16 cellular contexts compared by ENCODE assay signal in genomic region chr6:137802408-137803182, GRCh38.
DNase-seq lines count a peak whose midpoint lies in the region; ATAC-seq and TF ChIP-seq lines count a peak whose summit lies in the region.
"Had no signal": no experiment of that assay in that cellular context is flagged by ENCODE, and none has a peak within 500 bp of the region (broad histone marks: within the 10 kb centered on the region; RNA-seq: fewer than 3 reads in every experiment).

No MANE protein-coding gene starts in this region.

- no peak overlapping the region for H4K5ac ChIP-seq in mesendoderm (ENCODE audit: low read length)

- H3K27me3 ChIP-seq in cardiac muscle cell: no peaks in the 10 kb centered on the region
- H3K27me3 ChIP-seq in esophagus muscularis mucosa: no peaks in the 10 kb centered on the region
- H3K27me3 ChIP-seq in mesendoderm (ENCODE audit: insufficient read depth, low read length, poor library complexity): no peaks in the 10 kb centered on the region
- no peaks in the 10 kb centered on the region for H3K27me3 ChIP-seq in uterus
- H3K27me3 ChIP-seq: BLaER1 had no signal

- TF ChIP-seq POLR2A in esophagus muscularis mucosa (IDR thresholded peaks at IDR 0.05; ENCODE audit: low read depth): no peak
- TF ChIP-seq POLR2A in uterus (IDR thresholded peaks at IDR 0.05): no peak

- H2BK5ac ChIP-seq in mesendoderm (ENCODE audit: low read length): no peak overlapping the region

- H3K36me3 ChIP-seq in cardiac muscle cell (no peaks in the 10 kb centered on the region), esophagus muscularis mucosa (no peaks in the 10 kb centered on the region), mesendoderm (ENCODE audit: control insufficient read depth, insufficient read depth, low read length) (no peaks in the 10 kb centered on the region), uterus (no peaks in the 10 kb centered on the region)
- H3K36me3 ChIP-seq: BLaER1 had no signal

- no peaks in the 10 kb centered on the region for H3K79me2 ChIP-seq in mesendoderm (ENCODE audit: control insufficient read depth, insufficient read depth, low read length)

- no peak overlapping the region for H2AK5ac ChIP-seq in mesendoderm (ENCODE audit: low read length)

- no peak overlapping the region for H3K27ac Mint-ChIP-seq in endothelial cell (ENCODE audit: unreplicated experiment)

- no peaks in the 10 kb centered on the region for H3K36me3 Mint-ChIP-seq in endothelial cell (ENCODE audit: low read depth, unreplicated experiment)
- H3K36me3 Mint-ChIP-seq: CD4-positive, alpha-beta memory T cell had no signal

- DNase-seq in cardiac muscle cell (ENCODE audit: low read depth in 1 of 2, low spot score in 1 of 2) (peak in 1 of 2 donors; percentile 34), Right ventricle myocardium inferior (ENCODE audit: missing footprints) (no peak), esophagus muscularis mucosa (ENCODE audit: extremely low spot score) (no peak), mesendoderm (peak; percentile 62), uterus (no peak), endothelial cell (ENCODE audit: low spot score) (no peak), NCI-H1092 (lab: John Stamatoyannopoulos, UW) (no peak)
- DNase-seq: 8988T; Calu3; CD4-positive, alpha-beta memory T cell; DMS79 treated with DMSO at 0.1 percent for 48 hours; GF-D8; H9 had no signal

- H3K27me3 Mint-ChIP-seq in endothelial cell (ENCODE audit: unreplicated experiment): peaks cover 2% of the 10 kb centered on the region
- H3K27me3 Mint-ChIP-seq: CD4-positive, alpha-beta memory T cell had no signal

- TF ChIP-seq CTCF in cardiac muscle cell (IDR thresholded peaks at IDR 0.05; ENCODE audit: low read depth, low read length): no peak
- no peak for TF ChIP-seq CTCF in esophagus muscularis mucosa (IDR thresholded peaks at IDR 0.05)
- TF ChIP-seq CTCF in uterus (IDR thresholded peaks at IDR 0.05): no peak
- no peak for TF ChIP-seq CTCF in endothelial cell (IDR thresholded peaks at IDR 0.05; ENCODE audit: unreplicated experiment)

- H3K56ac ChIP-seq in mesendoderm (ENCODE audit: low read length): no peak overlapping the region

- no peaks in the 10 kb centered on the region for H3K9me3 ChIP-seq in cardiac muscle cell (ENCODE audit: low read depth)
- H3K9me3 ChIP-seq in esophagus muscularis mucosa: no peaks in the 10 kb centered on the region
- no peaks in the 10 kb centered on the region for H3K9me3 ChIP-seq in uterus

- H3K4ac ChIP-seq in mesendoderm (ENCODE audit: low read depth, low read length): no peak overlapping the region

- no peak overlapping the region for H2BK120ac ChIP-seq in mesendoderm (ENCODE audit: low read depth, low read length)

- whole genome bisulfite sequencing in esophagus muscularis mucosa: 90% methylated on average over 8 of the region's 8 CpGs
- no CpG with 5 or more reads among the region's 8 CpGs for WGBS in mesendoderm (ENCODE audit: extremely low coverage, insufficient coverage, low lambda C conversion rate)

- no peak overlapping the region for H2BK15ac ChIP-seq in mesendoderm (replicated peaks; ENCODE audit: low read depth)

- ATAC-seq in Right ventricle myocardium inferior (no peak), GM18517 (IDR thresholded peaks at IDR 0.05; ENCODE audit: unreplicated experiment) (no peak)

- H3K4me3 ChIP-seq in cardiac muscle cell (no peak overlapping the region), esophagus muscularis mucosa (no peak overlapping the region), mesendoderm (ENCODE audit: low read length) (no peak overlapping the region), uterus (no peak overlapping the region)
- H3K4me3 ChIP-seq: BLaER1 had no signal

- intact Hi-C loops in Right ventricle myocardium inferior (cut with DNase I) (loop anchor here (5.0 kb wide), 2 partner anchors 65 to 145 kb away; partner anchors contain the start of gene TNFAIP3), esophagus muscularis mucosa (cut with DNase I) (loop anchor here (5.0 kb wide), 1 partner anchor 65 kb away; the partner anchor contains the start of gene TNFAIP3), uterus (cut with DNase I; ENCODE audit: low total_unique reads) (loop anchor here (10.0 kb wide), 1 partner anchor 62 kb away; the partner anchor contains the start of gene TNFAIP3)

- no peaks in the 10 kb centered on the region for H3K79me1 ChIP-seq in mesendoderm (ENCODE audit: low read length)

- peaks cover 6% of the 10 kb centered on the region for H3K4me1 Mint-ChIP-seq in endothelial cell (ENCODE audit: unreplicated experiment)
- H3K4me1 Mint-ChIP-seq: H9 had no signal

- no peak overlapping the region for H3K4me3 Mint-ChIP-seq in endothelial cell (ENCODE audit: unreplicated experiment)
- H3K4me3 Mint-ChIP-seq: CD14-positive monocyte; CD4-positive, alpha-beta memory T cell; H9 had no signal

- no peak for TF ChIP-seq EP300 in esophagus muscularis mucosa (IDR thresholded peaks at IDR 0.05)

- no peak overlapping the region for H3K9ac ChIP-seq in mesendoderm (ENCODE audit: low read length)
- H3K9ac ChIP-seq: BLaER1 had no signal

- H3K18ac ChIP-seq in mesendoderm (ENCODE audit: low read length): no peak overlapping the region

- H4K8ac ChIP-seq in mesendoderm (ENCODE audit: low read depth, low read length): no peak overlapping the region

- H3K23ac ChIP-seq in mesendoderm (ENCODE audit: low read length): no peak overlapping the region

- H3K27ac ChIP-seq in cardiac muscle cell (peak overlapping the region; percentile 87), esophagus muscularis mucosa (replicated peaks in 1 of 4) (peak overlapping the region in 3 of 4 donors; percentile 81 to 84 (median 82)), mesendoderm (ENCODE audit: low read depth, low read length) (no peak overlapping the region), uterus (peak overlapping the region; percentile 80 to 88)
- H3K27ac ChIP-seq: BLaER1 had no signal

- H3K4me2 ChIP-seq in mesendoderm (ENCODE audit: low read length): no peak overlapping the region
- H3K4me2 ChIP-seq: BLaER1 had no signal

- peaks cover 32% of the 10 kb centered on the region for H3K4me1 ChIP-seq in cardiac muscle cell (ENCODE audit: low read depth)
- peaks cover 14 to 61% (median 50%) of the 10 kb centered on the region in 4 donors for H3K4me1 ChIP-seq in esophagus muscularis mucosa
- H3K4me1 ChIP-seq in mesendoderm (ENCODE audit: control insufficient read depth, low read depth, low read length): no peaks in the 10 kb centered on the region
- H3K4me1 ChIP-seq in uterus: peaks cover 0 to 17% of the 10 kb centered on the region in 2 donors
- H3K4me1 ChIP-seq: BLaER1 had no signal

- H3K9me3 Mint-ChIP-seq in endothelial cell (ENCODE audit: unreplicated experiment): no peaks in the 10 kb centered on the region
- H3K9me3 Mint-ChIP-seq: H9 had no signal
